Comparison of ENCODE assay signal across 11 cellular contexts in the genomic region with DNA sequence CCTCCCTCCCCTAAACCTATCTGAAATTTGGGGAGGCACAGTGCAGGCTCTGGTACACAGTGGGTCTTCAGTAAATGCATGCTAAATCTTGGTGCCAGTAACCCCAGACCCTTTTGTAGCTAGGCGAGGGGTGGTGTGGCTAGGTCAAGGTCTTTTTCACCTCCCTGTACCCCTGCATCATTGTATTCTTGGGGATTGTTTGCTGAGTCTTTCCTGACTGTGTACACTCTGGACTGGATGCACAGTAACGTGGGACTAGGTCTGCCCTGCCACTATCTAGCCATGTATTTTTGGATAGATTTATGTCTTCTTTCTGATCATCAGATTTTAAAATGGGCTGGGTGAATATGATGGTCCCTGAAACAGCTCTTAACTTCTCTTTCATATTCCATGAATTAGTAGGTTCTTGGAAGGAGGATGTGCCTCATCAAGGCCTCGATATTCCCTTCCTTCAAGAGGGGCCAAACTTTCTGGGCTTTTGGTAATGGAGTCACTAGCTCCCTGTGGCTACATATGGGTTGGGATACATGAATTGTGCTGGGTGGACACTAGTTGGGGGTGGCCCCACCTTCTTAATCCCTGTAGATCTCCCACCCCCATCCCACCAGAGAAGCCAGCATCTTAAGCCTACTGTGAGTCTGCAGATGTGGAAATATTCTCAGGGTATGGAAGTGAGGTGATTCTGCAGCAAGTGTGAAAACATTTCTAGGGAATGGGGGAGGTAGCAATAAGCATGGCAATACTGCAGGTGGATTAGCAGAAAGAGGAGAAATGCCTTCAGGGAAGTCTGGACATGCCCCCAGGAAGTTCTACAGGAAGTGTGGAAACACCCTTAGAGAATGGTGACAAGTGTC. TPM values are rescaled to one million over a fixed set of nuclear protein-coding genes. Genes with fewer than 3 reads are reported as not detected.
DNase-seq lines count a peak whose midpoint lies in the region; ATAC-seq, FAIRE-seq and TF ChIP-seq lines count a peak whose summit lies in the region.
"Had no signal": no experiment of that assay in that cellular context is flagged by ENCODE, and none has a peak within 500 bp of the region (broad histone marks: within the 10 kb centered on the region; RNA-seq: fewer than 3 reads in every experiment).

No MANE protein-coding gene starts in this region.

- no peaks in the 10 kb centered on the region for H3K9me3 ChIP-seq in CD4-positive, CD25-positive, alpha-beta regulatory T cell (ENCODE audit: control insufficient read depth in 2 of 2, low read length in 2 of 2)
- no peaks in the 10 kb centered on the region for H3K9me3 ChIP-seq in kidney (ENCODE audit: control insufficient read depth in 1 of 2, low read length in 2 of 2)

- peak overlapping the region; percentile 82 to 99 (median 98) for H3K27ac Mint-ChIP-seq in CD4-positive, CD25-positive, alpha-beta regulatory T cell
- no peak overlapping the region for H3K27ac Mint-ChIP-seq in activated B cell treated with CpG ODN at 0.5 μM for 24 hours
- H3K27ac Mint-ChIP-seq: stimulated activated naive B cell treated with anti-CD40 and anti-IgM and Interleukin-4, amounts not matched to agents 10 μg/mL and 1 μg/mL and 100 μg/mL, for 72 hours had no signal

- no peak overlapping the region for H3K4me3 ChIP-seq in CD4-positive, CD25-positive, alpha-beta regulatory T cell (ENCODE audit: low read depth, low read length)
- H3K4me3 ChIP-seq in kidney (ENCODE audit: low read length in 2 of 2): peak overlapping the region; percentile 43 to 88

- H3K4me1 ChIP-seq in CD4-positive, CD25-positive, alpha-beta regulatory T cell (ENCODE audit: control insufficient read depth, insufficient read depth, low read length, poor library complexity, severe bottlenecking): peaks cover 22% of the 10 kb centered on the region
- H3K4me1 ChIP-seq in kidney (ENCODE audit: control insufficient read depth in 1 of 2, insufficient read depth in 1 of 2, low read depth in 1 of 2, low read length in 2 of 2): peaks cover 30 to 32% of the 10 kb centered on the region in 2 donors

- H3K27ac ChIP-seq in CD4-positive, CD25-positive, alpha-beta regulatory T cell (ENCODE audit: insufficient read depth, low read length, poor library complexity, severe bottlenecking): no peak overlapping the region
- H3K27ac ChIP-seq in kidney (ENCODE audit: low read depth in 2 of 2, low read length in 2 of 2): peak overlapping the region; percentile 99

- ATAC-seq in CD4-positive, CD25-positive, alpha-beta regulatory T cell (ENCODE audit: low read depth in 2 of 2): no peak
- ATAC-seq in activated B cell treated with CpG ODN at 0.5 μM for 24 hours (ENCODE audit: low read depth) (no peak), sciatic nerve (no peak), left lobe of liver (no peak), HG03045 (IDR thresholded peaks at IDR 0.05; ENCODE audit: unreplicated experiment) (no peak), GM18873 (IDR thresholded peaks at IDR 0.05; ENCODE audit: low FRiP score, unreplicated experiment) (no peak)
- ATAC-seq: stimulated activated naive B cell treated with anti-CD40 and anti-IgM and Interleukin-4, amounts not matched to agents 10 μg/mL and 1 μg/mL and 100 μg/mL, for 72 hours had no signal

- intact Hi-C loops in activated B cell treated with CpG ODN at 0.5 μM for 24 hours (cut with micrococcal nuclease): loop anchor here (10.0 kb wide), 1 partner anchor 711 kb away; a partner anchor contains a TSS
- intact Hi-C loops in kidney (cut with DNase I): no loop called here
- intact Hi-C loops in sciatic nerve (cut with DNase I): loop anchor here (10.0 kb wide), 1 partner anchor 121 kb away; no protein-coding TSS in a partner anchor

- H3K9me3 Mint-ChIP-seq in CD4-positive, CD25-positive, alpha-beta regulatory T cell: peaks cover 0 to 2% (median 0%) of the 10 kb centered on the region in 7 donors
- H3K9me3 Mint-ChIP-seq in activated B cell treated with CpG ODN at 0.5 μM for 24 hours: no peaks in the 10 kb centered on the region
- H3K9me3 Mint-ChIP-seq: stimulated activated naive B cell treated with anti-CD40 and anti-IgM and Interleukin-4, amounts not matched to agents 10 μg/mL and 1 μg/mL and 100 μg/mL, for 72 hours had no signal

- CTCF ChIA-PET in activated B cell treated with CpG ODN at 0.5 μM for 24 hours (lab: Charles Lee): interaction anchor here (1.5 to 3.8 kb wide), 2 partner anchors 168 to 169 kb away, joined by 6 to 21 read pairs; no protein-coding TSS in a partner anchor

- DNase-seq in CD4-positive, CD25-positive, alpha-beta regulatory T cell: no peak
- no peak for DNase-seq in activated B cell treated with CpG ODN at 0.5 μM for 24 hours
- DNase-seq in kidney: no peak
- DNase-seq in sciatic nerve (ENCODE audit: low spot score): peak; percentile 18
- no peak for DNase-seq in left lobe of liver (ENCODE audit: low spot score)
- no peak for DNase-seq in effector CD8-positive, alpha-beta T cell (lab: John Stamatoyannopoulos, UW)
- DNase-seq: NCI-H2029 treated with DMSO at 0.1 percent for 48 hours; stimulated activated naive B cell treated with anti-CD40 and anti-IgM and Interleukin-4, amounts not matched to agents 10 μg/mL and 1 μg/mL and 100 μg/mL, for 72 hours had no signal

- H3K27me3 Mint-ChIP-seq in CD4-positive, CD25-positive, alpha-beta regulatory T cell: peaks cover 17% of the 10 kb centered on the region
- peaks cover 6% of the 10 kb centered on the region for H3K27me3 Mint-ChIP-seq in activated B cell treated with CpG ODN at 0.5 μM for 24 hours

- H3K9ac ChIP-seq in kidney (ENCODE audit: low read length in 2 of 2): peak overlapping the region; percentile 76 to 97

- no peak for FAIRE-seq in kidney (lab: Jason Lieb, UNC)
- FAIRE-seq: GM12892 had no signal

- POLR2A ChIA-PET in activated B cell treated with CpG ODN at 0.5 μM for 24 hours (lab: Charles Lee): no interaction called here

- H3K4me3 Mint-ChIP-seq in CD4-positive, CD25-positive, alpha-beta regulatory T cell: peak overlapping the region; percentile 11 to 88 (median 56)
- peak overlapping the region; percentile 28 for H3K4me3 Mint-ChIP-seq in activated B cell treated with CpG ODN at 0.5 μM for 24 hours
- H3K4me3 Mint-ChIP-seq: stimulated activated naive B cell treated with anti-CD40 and anti-IgM and Interleukin-4, amounts not matched to agents 10 μg/mL and 1 μg/mL and 100 μg/mL, for 72 hours had no signal

- no peaks in the 10 kb centered on the region for H3K36me3 Mint-ChIP-seq in CD4-positive, CD25-positive, alpha-beta regulatory T cell
- peaks cover 4% of the 10 kb centered on the region for H3K36me3 Mint-ChIP-seq in activated B cell treated with CpG ODN at 0.5 μM for 24 hours (ENCODE audit: low read depth)

- H3K27me3 ChIP-seq in CD4-positive, CD25-positive, alpha-beta regulatory T cell (ENCODE audit: control insufficient read depth, insufficient read depth, low read length): no peaks in the 10 kb centered on the region

- H3K36me3 ChIP-seq in CD4-positive, CD25-positive, alpha-beta regulatory T cell (ENCODE audit: control insufficient read depth, insufficient read depth, low read length): no peaks in the 10 kb centered on the region
- H3K36me3 ChIP-seq in kidney (ENCODE audit: control insufficient read depth in 1 of 2, insufficient read depth in 2 of 2, low read length in 2 of 2): peaks cover 0 to 2% of the 10 kb centered on the region in 2 donors

- peaks cover 0 to 38% (median 17%) of the 10 kb centered on the region in 4 donors for H3K4me1 Mint-ChIP-seq in CD4-positive, CD25-positive, alpha-beta regulatory T cell
- peaks cover 29% of the 10 kb centered on the region for H3K4me1 Mint-ChIP-seq in activated B cell treated with CpG ODN at 0.5 μM for 24 hours

- no peak for TF ChIP-seq CTCF in activated B cell treated with CpG ODN at 0.5 μM for 24 hours (IDR thresholded peaks at IDR 0.05)
- no peak for TF ChIP-seq CTCF in kidney (IDR thresholded peaks at IDR 0.05; ENCODE audit: borderline replicate concordance, extremely low read depth, insufficient read depth)

RNA-seq across cellular contexts. Expression of a gene that starts 2.1 kb away (rescaled TPM):
- 60.9 TPM for total RNA-seq in CD4-positive, CD25-positive, alpha-beta regulatory T cell
- under 1 TPM; 0.37 to 0.77 (median 0.47) TPM for polyA plus RNA-seq in CD4-positive, CD25-positive, alpha-beta regulatory T cell
- total RNA-seq in activated B cell treated with CpG ODN at 0.5 μM for 24 hours (4.0 and 4.2 TPM in 2 replicates), kidney (23.3 TPM), sciatic nerve (36.9 TPM), left lobe of liver (14.4 TPM)
- polyA plus RNA-seq in kidney (ENCODE audit: insufficient read depth, low read depth, low replicate concordance): 31.9 TPM

RNA-seq across cellular contexts. Expression of a gene that starts 29.4 kb away (rescaled TPM):
- 9.7 TPM for total RNA-seq in CD4-positive, CD25-positive, alpha-beta regulatory T cell
- polyA plus RNA-seq in CD4-positive, CD25-positive, alpha-beta regulatory T cell: 10 to 100 TPM; 33.9 to 44.6 (median 40.1) TPM
- total RNA-seq in activated B cell treated with CpG ODN at 0.5 μM for 24 hours (14.7 and 15.3 TPM in 2 replicates), kidney (15.9 TPM), sciatic nerve (28.2 TPM), left lobe of liver (3.8 TPM)
- 42.0 TPM for polyA plus RNA-seq in kidney (ENCODE audit: insufficient read depth, low read depth, low replicate concordance)
